In the genomic region with DNA sequence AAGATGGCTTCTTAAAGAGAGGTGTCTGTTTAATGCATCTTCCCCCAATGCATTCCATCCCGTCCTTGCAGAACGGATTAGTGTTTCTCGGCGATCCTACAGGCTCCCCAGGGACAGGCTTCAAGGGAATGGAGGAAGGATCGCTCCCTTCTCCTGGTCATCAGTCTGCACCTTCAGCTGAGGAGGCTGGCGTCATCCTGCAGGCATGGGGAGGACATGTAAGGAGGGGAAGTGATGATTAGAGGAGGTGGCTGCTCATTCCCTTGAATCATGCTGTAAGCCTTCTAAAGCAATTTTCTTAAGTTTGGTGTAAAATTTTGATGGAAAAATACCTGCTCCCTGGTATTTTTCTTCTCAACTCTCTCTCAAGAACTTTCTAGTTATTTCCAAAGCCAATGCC, we compare ENCODE assay signal across 1 cellular context.
TF ChIP-seq lines count a peak whose summit lies in the region.

No MANE protein-coding gene starts in this region.

TF ChIP-seq in HCT116, 20 proteins besides CTCF, POLR2A, EP300 and RAD21 (continued from another document):
- TF ChIP-seq, protein P1, sequence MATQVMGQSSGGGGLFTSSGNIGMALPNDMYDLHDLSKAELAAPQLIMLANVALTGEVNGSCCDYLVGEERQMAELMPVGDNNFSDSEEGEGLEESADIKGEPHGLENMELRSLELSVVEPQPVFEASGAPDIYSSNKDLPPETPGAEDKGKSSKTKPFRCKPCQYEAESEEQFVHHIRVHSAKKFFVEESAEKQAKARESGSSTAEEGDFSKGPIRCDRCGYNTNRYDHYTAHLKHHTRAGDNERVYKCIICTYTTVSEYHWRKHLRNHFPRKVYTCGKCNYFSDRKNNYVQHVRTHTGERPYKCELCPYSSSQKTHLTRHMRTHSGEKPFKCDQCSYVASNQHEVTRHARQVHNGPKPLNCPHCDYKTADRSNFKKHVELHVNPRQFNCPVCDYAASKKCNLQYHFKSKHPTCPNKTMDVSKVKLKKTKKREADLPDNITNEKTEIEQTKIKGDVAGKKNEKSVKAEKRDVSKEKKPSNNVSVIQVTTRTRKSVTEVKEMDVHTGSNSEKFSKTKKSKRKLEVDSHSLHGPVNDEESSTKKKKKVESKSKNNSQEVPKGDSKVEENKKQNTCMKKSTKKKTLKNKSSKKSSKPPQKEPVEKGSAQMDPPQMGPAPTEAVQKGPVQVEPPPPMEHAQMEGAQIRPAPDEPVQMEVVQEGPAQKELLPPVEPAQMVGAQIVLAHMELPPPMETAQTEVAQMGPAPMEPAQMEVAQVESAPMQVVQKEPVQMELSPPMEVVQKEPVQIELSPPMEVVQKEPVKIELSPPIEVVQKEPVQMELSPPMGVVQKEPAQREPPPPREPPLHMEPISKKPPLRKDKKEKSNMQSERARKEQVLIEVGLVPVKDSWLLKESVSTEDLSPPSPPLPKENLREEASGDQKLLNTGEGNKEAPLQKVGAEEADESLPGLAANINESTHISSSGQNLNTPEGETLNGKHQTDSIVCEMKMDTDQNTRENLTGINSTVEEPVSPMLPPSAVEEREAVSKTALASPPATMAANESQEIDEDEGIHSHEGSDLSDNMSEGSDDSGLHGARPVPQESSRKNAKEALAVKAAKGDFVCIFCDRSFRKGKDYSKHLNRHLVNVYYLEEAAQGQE (IDR thresholded peaks at IDR 0.05; ENCODE audit: low read depth) = no peak
- TF ChIP-seq ATF3 (IDR thresholded peaks at IDR 0.05) = no peak
- TF ChIP-seq JUND (IDR thresholded peaks at IDR 0.05) = no peak
- no peak for TF ChIP-seq ZNF274 (IDR thresholded peaks at IDR 0.05; ENCODE audit: low read depth, low read length)
- no peak for TF ChIP-seq SIN3A (IDR thresholded peaks at IDR 0.05; ENCODE audit: low read depth)
- no peak for TF ChIP-seq CEBPB (IDR thresholded peaks at IDR 0.05; ENCODE audit: low read depth)
- TF ChIP-seq SP1 (IDR thresholded peaks at IDR 0.05; ENCODE audit: low read depth) = no peak
- TF ChIP-seq POLR2AphosphoS5 (IDR thresholded peaks at IDR 0.05; ENCODE audit: low read depth, low read length) = no peak
- TF ChIP-seq EGR1 (IDR thresholded peaks at IDR 0.05; ENCODE audit: low read depth) = no peak
